ENCODE assay signal across 1 cellular context in genomic region chr1:240287722-240288121, GRCh38.
TF ChIP-seq lines count a peak whose summit lies in the region.

No MANE protein-coding gene starts in this region.

TF ChIP-seq in IMR-90, 13 proteins besides CTCF, POLR2A, EP300 and RAD21 (continued from another document):
- TF ChIP-seq ELK1 (IDR thresholded peaks at IDR 0.05; ENCODE audit: borderline replicate concordance, low read depth, low read length) = no peak
TF ChIP-seq in IMR-90: peak in this region for 0.
